ENCODE assay signal across 1 cellular context in the genomic region with DNA sequence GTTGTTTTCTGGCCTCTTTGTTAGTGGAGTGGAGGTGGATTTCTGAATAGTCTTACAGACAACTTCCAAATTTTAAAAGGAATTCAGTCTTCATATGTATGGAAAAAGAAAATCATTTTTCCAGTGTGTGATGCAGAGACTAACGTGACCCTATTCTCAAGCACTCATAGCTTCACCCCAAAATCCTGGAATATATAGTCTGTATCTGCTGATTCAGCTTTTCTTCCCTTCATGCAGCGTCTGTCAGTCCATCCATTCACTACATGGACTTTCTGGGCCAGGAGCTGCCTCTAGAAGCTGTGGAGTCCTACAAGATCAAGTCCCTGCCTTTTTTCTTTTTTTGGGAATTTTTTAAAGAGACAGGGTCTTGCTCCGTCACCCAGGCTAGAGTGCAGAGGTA.
TF ChIP-seq lines count a peak whose summit lies in the region.

No MANE protein-coding gene starts in this region.

TF ChIP-seq in H1, 55 proteins besides CTCF, POLR2A, EP300 and RAD21:
- peak; percentile 76; the same call in 1 of the 2 replicates for TF ChIP-seq MAFK (IDR thresholded peaks at IDR 0.05; ENCODE audit: low read depth, low read length)
- TF ChIP-seq SIN3A (conservative IDR thresholded peaks at IDR 0.05 in 1 of 2, IDR thresholded peaks at IDR 0.05 in 1 of 2; ENCODE audit: low read depth in 1 of 2, low read length in 2 of 2), result no peak
- TF ChIP-seq SIRT6 (IDR thresholded peaks at IDR 0.05; ENCODE audit: low read length), result no peak
- no peak for TF ChIP-seq HDAC6 (IDR thresholded peaks at IDR 0.05; ENCODE audit: low read depth, low read length)
